10 cellular contexts compared by ENCODE assay signal in genomic region chr10:19638873-19639233, GRCh38.
DNase-seq lines count a peak whose midpoint lies in the region; ATAC-seq and TF ChIP-seq lines count a peak whose summit lies in the region.
"Had no signal": no experiment of that assay in that cellular context is flagged by ENCODE, and none has a peak within 500 bp of the region (broad histone marks: within the 10 kb centered on the region; RNA-seq: fewer than 3 reads in every experiment).

No MANE protein-coding gene starts in this region.

- no peak for TF ChIP-seq POLR2A in sigmoid colon (IDR thresholded peaks at IDR 0.05)

- 0 out of 2 replicates have a peak overlapping the region, but pooled peaks have one; percentile 19 for H3K4me2 ChIP-seq in DOHH2 (ENCODE audit: low read length)
- H3K4me2 ChIP-seq in SU-DHL-6 (ENCODE audit: low read depth, low read length, poor library complexity, severe bottlenecking) = peak overlapping the region; percentile 17

- H3K9me3 ChIP-seq in DOHH2 (ENCODE audit: control insufficient read depth, insufficient read depth, low read length) (peaks cover 5% of the 10 kb centered on the region; the same call in 1 of the 2 replicates), SU-DHL-6 (ENCODE audit: insufficient read depth, low read length) (no peaks in the 10 kb centered on the region), sigmoid colon (no peaks in the 10 kb centered on the region)

- ATAC-seq in left ventricle myocardium superior (peak; percentile 41), HG03354 (IDR thresholded peaks at IDR 0.05; ENCODE audit: poor library complexity, severe bottlenecking, unreplicated experiment) (no peak)

- no peak for TF ChIP-seq EP300 in sigmoid colon (IDR thresholded peaks at IDR 0.05)

- H3K4me1 ChIP-seq in DOHH2 (ENCODE audit: control insufficient read depth, low read length) = no peaks in the 10 kb centered on the region
- peaks cover 0 to 10% (median 7%) of the 10 kb centered on the region in 4 donors for H3K4me1 ChIP-seq in sigmoid colon

- intact Hi-C loops in left ventricle myocardium superior (cut with micrococcal nuclease) (no loop called here), sigmoid colon (cut with DNase I) (no loop called here)

- no peak for DNase-seq in left ventricle myocardium superior
- DNase-seq in sigmoid colon = no peak
- DNase-seq in NCI-H1105 (lab: John Stamatoyannopoulos, UW) = no peak
- DNase-seq in stimulated activated CD8-positive, alpha-beta memory T cell treated with anti-CD3 and anti-CD28 coated beads, Interleukin-4, amount 100 ng/mL, for 48 hours = no peak
- DNase-seq in NCI-H1694 (lab: John Stamatoyannopoulos, UW) = no peak
- DNase-seq: activated effector memory CD4-positive, alpha-beta T cell treated with Interleukin-2 at 50 U/mL for 16 hours had no signal

- H3K36me3 ChIP-seq in DOHH2 (ENCODE audit: control insufficient read depth, low read length) (no peaks in the 10 kb centered on the region), SU-DHL-6 (ENCODE audit: low read length) (no peaks in the 10 kb centered on the region), sigmoid colon (no peaks in the 10 kb centered on the region)

- H3F3A ChIP-seq in DOHH2 (ENCODE audit: control insufficient read depth, insufficient read depth) = no peaks in the 10 kb centered on the region
- no peaks in the 10 kb centered on the region for H3F3A ChIP-seq in SU-DHL-6 (ENCODE audit: insufficient read depth)

- H3K9me2 ChIP-seq in DOHH2 (replicated peaks; ENCODE audit: control insufficient read depth, low read length) = no peaks in the 10 kb centered on the region
- H3K9me2 ChIP-seq in SU-DHL-6 (replicated peaks; ENCODE audit: insufficient read depth, low read length) = no peaks in the 10 kb centered on the region

- H3K4me3 ChIP-seq in DOHH2 (ENCODE audit: low read length) (no peak overlapping the region), SU-DHL-6 (ENCODE audit: insufficient read depth, low read length, poor library complexity, severe bottlenecking) (no peak overlapping the region), sigmoid colon (peak overlapping the region in 3 of 4 donors; percentile 20 to 31 (median 28))

- no peaks in the 10 kb centered on the region for H4K20me1 ChIP-seq in DOHH2 (ENCODE audit: control insufficient read depth, insufficient read depth, low read depth, low read length)
- H4K20me1 ChIP-seq in SU-DHL-6 (ENCODE audit: low read depth, low read length) = no peaks in the 10 kb centered on the region

- no peak overlapping the region for H3K27ac ChIP-seq in DOHH2 (ENCODE audit: low read depth, low read length)
- no peak overlapping the region for H3K27ac ChIP-seq in SU-DHL-6 (ENCODE audit: low read depth, low read length)
- peak overlapping the region; percentile 58 to 70 (median 63) for H3K27ac ChIP-seq in sigmoid colon
- H3K27ac ChIP-seq: HL-60 had no signal

- H2AFZ ChIP-seq in SU-DHL-6 (ENCODE audit: low read depth, low read length, severe bottlenecking) = no peak overlapping the region

- TF ChIP-seq CTCF in DOHH2 (IDR thresholded peaks at IDR 0.05; ENCODE audit: low read depth, low read length, poor library complexity, severe bottlenecking) (no peak), SU-DHL-6 (IDR thresholded peaks at IDR 0.05; ENCODE audit: insufficient read depth, low read length, poor library complexity, severe bottlenecking) (no peak), sigmoid colon (IDR thresholded peaks at IDR 0.05) (no peak)

- H3K27me3 ChIP-seq in DOHH2 (ENCODE audit: control insufficient read depth, low read length) = no peaks in the 10 kb centered on the region
- H3K27me3 ChIP-seq in SU-DHL-6 (ENCODE audit: low read length) = no peaks in the 10 kb centered on the region
- H3K27me3 ChIP-seq in sigmoid colon = no peaks in the 10 kb centered on the region

- H3K79me2 ChIP-seq in DOHH2 (ENCODE audit: control insufficient read depth, low read length) = no peaks in the 10 kb centered on the region
- H3K79me2 ChIP-seq in SU-DHL-6 (ENCODE audit: insufficient read depth, low read length) = no peaks in the 10 kb centered on the region

- H3K9ac ChIP-seq in SU-DHL-6 (ENCODE audit: low read length) = no peak overlapping the region

- 27 to 42% methylated on average over 4 of the region's 4 CpGs for WGBS in sigmoid colon, 2 donors

Comparison
In these comparisons a context has a peak if more than half of its experiments do, and no peak if none do; other contexts are left out.
1. H3K27ac ChIP-seq: peak in sigmoid colon (4 of 4); none in DOHH2 (single experiment) and SU-DHL-6 (single experiment).
2. H3K4me3 ChIP-seq: peak in sigmoid colon (3 of 4); none in DOHH2 (single experiment) and SU-DHL-6 (single experiment).